8 cellular contexts compared by ENCODE assay signal in the genomic region with DNA sequence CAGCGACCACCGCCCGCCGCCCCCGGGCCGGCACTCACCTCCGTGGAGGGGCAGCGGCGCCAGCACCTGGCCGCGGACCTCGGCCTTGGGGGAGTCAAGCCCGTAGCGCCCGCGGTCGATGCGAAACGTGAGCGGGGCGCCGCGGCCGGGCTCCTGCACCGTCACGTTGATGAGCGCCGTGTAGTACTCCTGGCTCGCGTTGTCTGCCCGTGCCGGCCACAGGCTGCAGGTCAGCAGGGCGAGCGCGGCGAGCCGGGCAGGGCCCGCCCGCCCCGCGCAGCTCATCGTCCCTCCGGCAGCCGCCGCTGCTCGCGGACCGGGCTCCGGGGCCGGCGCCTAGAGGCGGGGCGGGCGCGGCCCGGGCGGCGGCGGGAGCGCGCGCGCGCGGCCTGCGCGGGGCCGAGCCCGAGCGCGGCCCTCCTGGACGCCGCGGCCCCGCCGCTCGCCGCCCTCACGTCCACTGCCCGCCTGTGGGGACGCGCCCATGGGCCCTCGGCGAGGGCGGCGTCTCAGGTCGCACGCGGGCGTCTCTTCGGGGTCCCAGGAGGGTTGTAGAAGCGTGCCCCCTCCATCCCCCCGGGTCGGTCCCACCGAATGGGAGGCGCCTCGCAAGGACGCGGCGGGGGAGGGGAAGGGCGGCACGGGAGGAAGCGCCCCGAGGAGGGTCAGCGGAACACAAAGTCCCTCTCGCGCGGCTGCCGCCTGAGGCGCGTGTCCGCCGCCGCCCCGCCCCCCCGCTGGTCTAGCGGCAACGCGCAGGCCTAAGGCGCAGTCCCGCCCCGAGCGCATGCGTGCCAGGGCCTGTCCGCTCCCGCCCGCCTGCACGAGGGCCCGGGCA. TPM values are rescaled to one million over a fixed set of nuclear protein-coding genes. Genes with fewer than 3 reads are reported as not detected.
DNase-seq lines count a peak whose midpoint lies in the region; ATAC-seq and TF ChIP-seq lines count a peak whose summit lies in the region.

RNF130 (minus strand) TSS at position 342 of the 838 bp plus-strand sequence; CDS start at position 285, 57 bp downstream.

- H3K4me3 ChIP-seq in neutrophil (ENCODE audit: low read depth in 1 of 2, low read length in 1 of 2) = peak within 1 kb of the TSS; percentile 73 to 76

- H3K27ac Mint-ChIP-seq in activated naive CD4-positive, alpha-beta T cell treated with anti-CD3 and anti-CD28 coated beads, Interleukin-2, amount 50 U/mL, for 72 hours = peak within 1 kb of the TSS in 1 of 2 donors; percentile 70

- peak; percentile 49 for TF ChIP-seq CTCF in neutrophil (IDR thresholded peaks at IDR 0.05)

- H3K36me3 ChIP-seq in neutrophil = no peaks in the 10 kb centered on the region

- H3K36me3 Mint-ChIP-seq in activated naive CD4-positive, alpha-beta T cell treated with anti-CD3 and anti-CD28 coated beads, Interleukin-2, amount 50 U/mL, for 72 hours = peaks cover 4 to 16% of the 10 kb centered on the region in 2 donors

- H3K9me3 ChIP-seq in neutrophil = no peaks in the 10 kb centered on the region

- DNase-seq in A172 (ENCODE audit: low spot score) (peak; percentile 82), LHCN-M2 (ENCODE audit: low read depth) (peak; percentile 88), SKM-1 (lab: John Stamatoyannopoulos, UW; ENCODE audit: unreplicated experiment) (peak; percentile 86), germinal center (ENCODE audit: low spot score) (peak; percentile 85), stromal cell of bone marrow (ENCODE audit: low read depth) (peak; percentile 82)
- DNase-seq in activated naive CD4-positive, alpha-beta T cell treated with anti-CD3 and anti-CD28 coated beads, Interleukin-2, amount 50 U/mL, for 72 hours (ENCODE audit: low spot score in 2 of 2) = peak; percentile 91 to 95

- peaks cover 43 to 44% of the 10 kb centered on the region in 2 experiments for H3K4me1 ChIP-seq in neutrophil (ENCODE audit: control insufficient read depth in 1 of 2, insufficient read depth in 1 of 2, low read depth in 1 of 2, low read length in 1 of 2)

- ATAC-seq in GM18909 (IDR thresholded peaks at IDR 0.05; ENCODE audit: poor library complexity, unreplicated experiment) = peak; percentile 69
- ATAC-seq in activated naive CD4-positive, alpha-beta T cell treated with anti-CD3 and anti-CD28 coated beads, Interleukin-2, amount 50 U/mL, for 72 hours = peak; percentile 81 to 87

- peak within 1 kb of the TSS; percentile 99 for H3K27ac ChIP-seq in neutrophil

- no peaks in the 10 kb centered on the region for H3K27me3 ChIP-seq in neutrophil

- peaks cover 4 to 7% of the 10 kb centered on the region in 2 donors for H3K9me3 Mint-ChIP-seq in activated naive CD4-positive, alpha-beta T cell treated with anti-CD3 and anti-CD28 coated beads, Interleukin-2, amount 50 U/mL, for 72 hours

RNA-seq across cellular contexts. Expression of gene RNF130, which starts in this region (rescaled TPM):
- 99.2 and 99.7 TPM in 2 replicates for total RNA-seq in A172 (2014; rRNA removed; shearing (Covaris generic))
- total RNA-seq in LHCN-M2 (2014; rRNA removed) = 28.1 and 30.0 TPM in 2 replicates
- 18.0 TPM for polyA plus RNA-seq in LHCN-M2 (2012)
- total RNA-seq in activated naive CD4-positive, alpha-beta T cell treated with anti-CD3 and anti-CD28 coated beads, Interleukin-2, amount 50 U/mL, for 72 hours = 10 to 100 TPM in 1 of 2 donors, 1 to 10 TPM in 1; 7.7 to 14.2 TPM

Comparison
In these comparisons a context has a peak if more than half of its experiments do, and no peak if none do; other contexts are left out.
1. Peak in every context shown above with its lines: DNase-seq, ATAC-seq, H3K4me3 ChIP-seq and H3K27ac ChIP-seq.